17 cellular contexts compared by ENCODE assay signal in the genomic region with DNA sequence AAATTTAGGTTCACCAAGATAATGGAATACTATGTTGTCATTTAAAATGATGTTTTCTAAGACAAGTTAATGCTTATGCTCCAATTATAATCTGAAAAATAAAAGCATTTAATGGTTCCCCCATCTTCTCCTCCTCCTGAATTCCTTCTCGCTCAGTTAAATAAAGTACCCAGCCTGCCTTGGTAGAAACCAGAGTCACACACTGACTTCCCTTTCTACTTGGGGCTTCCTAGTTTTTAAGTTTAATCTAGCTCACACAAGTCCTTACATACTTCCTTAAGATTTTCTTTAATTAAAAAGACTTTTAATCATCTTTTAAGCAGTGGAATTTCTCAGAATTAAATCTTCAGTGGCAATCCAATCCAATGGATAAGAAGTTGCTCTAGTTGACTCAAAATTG. TPM values are rescaled to one million over a fixed set of nuclear protein-coding genes. Genes with fewer than 3 reads are reported as not detected.
A peak's percentile ranks its signal among the peaks of the same experiment; 100 is the strongest.
DNase-seq lines count a peak whose midpoint lies in the region; ATAC-seq and TF ChIP-seq lines count a peak whose summit lies in the region.
"Had no signal": no experiment of that assay in that cellular context is flagged by ENCODE, and none has a peak within 500 bp of the region (broad histone marks: within the 10 kb centered on the region; RNA-seq: fewer than 3 reads in every experiment).

No MANE protein-coding gene starts in this region.

- H3F3A ChIP-seq in PC-3 (ENCODE audit: low read length, unreplicated experiment) = peaks cover 5% of the 10 kb centered on the region

- intact Hi-C loops in PC-3 (cut with micrococcal nuclease) = loop anchor here (1.0 to 2.0 kb wide), 2 partner anchors 18 to 29 kb away; no protein-coding TSS in a partner anchor
- intact Hi-C loops in mammary epithelial cell (cut with micrococcal nuclease) = loop anchor here (1.0 to 2.0 kb wide), 3 partner anchors 15 to 33 kb away; partner anchors contain the start of gene CD58
- intact Hi-C loops in spleen (cut with DNase I; ENCODE audit: low total_unique reads) = no loop called here
- intact Hi-C loops in left ventricle myocardium inferior (cut with micrococcal nuclease) = no loop called here

- H3K9ac ChIP-seq in PC-3 (ENCODE audit: low read length) (peak overlapping the region; percentile 5), mammary epithelial cell (ENCODE audit: insufficient read depth, low read length) (no peak overlapping the region)

- no peak overlapping the region for H3K4me3 Mint-ChIP-seq in activated T-cell treated with anti-CD3 and anti-CD28 coated beads, Interleukin-2, amount 50 U/mL, for 24 hours
- no peak overlapping the region for H3K4me3 Mint-ChIP-seq in activated T-cell treated with anti-CD3 and anti-CD28 coated beads, Interleukin-2, amount 50 U/mL, for 4 hours

- in situ Hi-C loops in mammary epithelial cell (cut with MboI; ENCODE audit: low sequenced_read_pairs in 2 of 2) = no loop called here

- H3K4me1 ChIP-seq in PC-3 (ENCODE audit: insufficient read depth, low read length) (peaks cover 41% of the 10 kb centered on the region), mammary epithelial cell (ENCODE audit: insufficient read depth, low read length) (peaks cover 51% of the 10 kb centered on the region), spleen (peaks cover 0 to 52% (median 32%) of the 10 kb centered on the region in 6 donors), left ventricle myocardium inferior (peaks cover 25% of the 10 kb centered on the region)
- H3K4me1 ChIP-seq: HAP-1 had no signal

- H3K4me3 ChIP-seq in PC-3 (ENCODE audit: low read length) (no peak overlapping the region), mammary epithelial cell (replicated peaks in 1 of 3; ENCODE audit: insufficient read depth in 1 of 3, low read depth in 2 of 3, low read length in 3 of 3) (no peak overlapping the region), spleen (no peak overlapping the region), left ventricle myocardium inferior (no peak overlapping the region)
- H3K4me3 ChIP-seq: HAP-1, mucosa of descending colon, suprapubic skin had no signal

- no peaks in the 10 kb centered on the region for H3K9me2 ChIP-seq in PC-3 (replicated peaks; ENCODE audit: low read length)

- H3K27me3 ChIP-seq in PC-3 (ENCODE audit: low read length) (no peaks in the 10 kb centered on the region), mammary epithelial cell (ENCODE audit: insufficient read depth, low read length) (no peaks in the 10 kb centered on the region), spleen (replicated peaks in 1 of 7) (no peaks in the 10 kb centered on the region), left ventricle myocardium inferior (ENCODE audit: low read depth) (no peaks in the 10 kb centered on the region)
- H3K27me3 ChIP-seq: suprapubic skin had no signal

- DNase-seq in activated T-cell treated with anti-CD3 and anti-CD28 coated beads, Interleukin-2, amount 50 U/mL, for 24 hours = no peak
- no peak for DNase-seq in activated T-cell treated with anti-CD3 and anti-CD28 coated beads, Interleukin-2, amount 50 U/mL, for 4 hours
- DNase-seq in PC-3 (no peak), mammary epithelial cell (no peak), spleen (no peak), left ventricle myocardium inferior (no peak), ecto neural progenitor cell (ENCODE audit: low spot score) (no peak)
- DNase-seq: caudate nucleus, NCI-H187 treated with DMSO at 0.1 percent for 48 hours, retina, SHP77 treated with DMSO at 0.1 percent for 48 hours had no signal

- H3K27ac ChIP-seq in PC-3 (ENCODE audit: low read length) (peak overlapping the region; percentile 91), mammary epithelial cell (ENCODE audit: insufficient read depth, low read depth, low read length) (peak overlapping the region; percentile 69), spleen (peak overlapping the region in 6 of 8 donors; percentile 29 to 67 (median 48)), left ventricle myocardium inferior (replicated peaks) (no peak overlapping the region)
- H3K27ac ChIP-seq: C4-2B, suprapubic skin had no signal

- H3K27me3 Mint-ChIP-seq in activated T-cell treated with anti-CD3 and anti-CD28 coated beads, Interleukin-2, amount 50 U/mL, for 24 hours = no peaks in the 10 kb centered on the region
- no peaks in the 10 kb centered on the region for H3K27me3 Mint-ChIP-seq in activated T-cell treated with anti-CD3 and anti-CD28 coated beads, Interleukin-2, amount 50 U/mL, for 4 hours (ENCODE audit: low read depth)

- no TSS peak for BruUV-seq in PC-3 (replicated peaks; lab: Mats Ljungman, UMichigan)
- BruUV-seq in mammary epithelial cell (replicated peaks; lab: Mats Ljungman, UMichigan) = no TSS peak

- H3K9me3 Mint-ChIP-seq in activated T-cell treated with anti-CD3 and anti-CD28 coated beads, Interleukin-2, amount 50 U/mL, for 24 hours = peaks cover 3% of the 10 kb centered on the region
- H3K9me3 Mint-ChIP-seq in activated T-cell treated with anti-CD3 and anti-CD28 coated beads, Interleukin-2, amount 50 U/mL, for 4 hours = no peaks in the 10 kb centered on the region
- H3K9me3 Mint-ChIP-seq: T-helper 2 cell treated with Interferon-gamma antibody and Interleukin-4, amounts not matched to agents 5 μg/mL and 100 μg/mL, for 36 hours had no signal

- peak overlapping the region; percentile 29 for H3K4me2 ChIP-seq in PC-3 (ENCODE audit: low read length)
- H3K4me2 ChIP-seq in mammary epithelial cell (ENCODE audit: insufficient read depth, low read depth, low read length) = no peak overlapping the region

- peaks cover 82% of the 10 kb centered on the region for H3K36me3 Mint-ChIP-seq in activated T-cell treated with anti-CD3 and anti-CD28 coated beads, Interleukin-2, amount 50 U/mL, for 24 hours (ENCODE audit: low read depth)
- peaks cover 39% of the 10 kb centered on the region for H3K36me3 Mint-ChIP-seq in activated T-cell treated with anti-CD3 and anti-CD28 coated beads, Interleukin-2, amount 50 U/mL, for 4 hours (ENCODE audit: insufficient read depth)

- H2AFZ ChIP-seq in PC-3 (ENCODE audit: low read length) (no peak overlapping the region), mammary epithelial cell (ENCODE audit: low read depth, low read length) (no peak overlapping the region)

- 92% methylated on average over 1 of the region's 1 CpG for WGBS in mammary epithelial cell (ENCODE audit: low coverage, missing lambda C conversion rate)
- 45 to 75% (median 62%) methylated on average over 1 of the region's 1 CpG for WGBS in spleen, 5 donors

- TF ChIP-seq POLR2A in spleen (IDR thresholded peaks at IDR 0.05) = no peak

- POLR2A ChIA-PET in PC-3 (lab: Charles Lee; ENCODE audit: unreplicated experiment) = interaction anchor here (0.5 kb wide), 1 partner anchor 61 kb away, joined by 3 read pairs; no protein-coding TSS in a partner anchor

- H3K79me2 ChIP-seq in PC-3 (ENCODE audit: low read length) (peaks cover 5% of the 10 kb centered on the region; the same call in 1 of the 2 replicates), mammary epithelial cell (ENCODE audit: insufficient read depth, low read length) (no peaks in the 10 kb centered on the region)

- peaks cover 25% of the 10 kb centered on the region for H3K36me3 ChIP-seq in PC-3 (ENCODE audit: low read depth, low read length)
- H3K36me3 ChIP-seq in mammary epithelial cell (ENCODE audit: insufficient read depth, low read length) = peaks cover 6% of the 10 kb centered on the region
- H3K36me3 ChIP-seq in spleen = peaks cover 0 to 88% (median 36%) of the 10 kb centered on the region in 6 donors
- H3K36me3 ChIP-seq in left ventricle myocardium inferior = peaks cover 83% of the 10 kb centered on the region

- peaks cover 58% of the 10 kb centered on the region for H3K4me1 Mint-ChIP-seq in activated T-cell treated with anti-CD3 and anti-CD28 coated beads, Interleukin-2, amount 50 U/mL, for 24 hours (ENCODE audit: low read depth)
- peaks cover 51% of the 10 kb centered on the region for H3K4me1 Mint-ChIP-seq in activated T-cell treated with anti-CD3 and anti-CD28 coated beads, Interleukin-2, amount 50 U/mL, for 4 hours (ENCODE audit: low read depth)

- dilution Hi-C loops in mammary epithelial cell (cut with HindIII; ENCODE audit: low sequenced_read_pairs) = loop anchor here (5.0 kb wide), 1 partner anchor 51 kb away; no protein-coding TSS in a partner anchor

- H4K20me1 ChIP-seq in PC-3 (ENCODE audit: low read length) (no peaks in the 10 kb centered on the region), mammary epithelial cell (ENCODE audit: insufficient read depth, low read length) (no peaks in the 10 kb centered on the region)

- no peaks in the 10 kb centered on the region for H3K9me3 ChIP-seq in PC-3 (ENCODE audit: low read length)
- no peaks in the 10 kb centered on the region for H3K9me3 ChIP-seq in mammary epithelial cell (replicated peaks; ENCODE audit: insufficient read depth, low read length)
- no peaks in the 10 kb centered on the region for H3K9me3 ChIP-seq in spleen
- H3K9me3 ChIP-seq in left ventricle myocardium inferior (replicated peaks) = no peaks in the 10 kb centered on the region
- H3K9me3 ChIP-seq: HAP-1, mucosa of descending colon, suprapubic skin had no signal

- H3K27ac Mint-ChIP-seq in activated T-cell treated with anti-CD3 and anti-CD28 coated beads, Interleukin-2, amount 50 U/mL, for 24 hours = peak overlapping the region; percentile 45

- no peak for ATAC-seq in activated T-cell treated with anti-CD3 and anti-CD28 coated beads, Interleukin-2, amount 50 U/mL, for 4 hours
- ATAC-seq in PC-3 = no peak
- ATAC-seq in HG02759 (IDR thresholded peaks at IDR 0.05; ENCODE audit: unreplicated experiment) = no peak

- CTCF ChIA-PET in PC-3 (lab: Charles Lee) = interaction anchor here (0.6 kb wide), 1 partner anchor 15 kb away, joined by 3 read pairs; no protein-coding TSS in a partner anchor
- CTCF ChIA-PET in mammary epithelial cell (lab: Charles Lee; ENCODE audit: low non-redundant PET) = interaction anchor here (0.7 kb wide), 1 partner anchor 39 kb away, joined by 3 read pairs; no protein-coding TSS in a partner anchor

- TF ChIP-seq CTCF in PC-3 (conservative IDR thresholded peaks at IDR 0.05; ENCODE audit: low read depth, low read length) (no peak), mammary epithelial cell (conservative IDR thresholded peaks at IDR 0.05 in 1 of 2, IDR thresholded peaks at IDR 0.05 in 1 of 2; ENCODE audit: extremely low read depth in 1 of 2, insufficient read depth in 1 of 2, low read depth in 1 of 2, low read length in 2 of 2) (no peak), spleen (IDR thresholded peaks at IDR 0.05 in 8 of 11, conservative IDR thresholded peaks at IDR 0.05 in 3 of 11) (no peak), left ventricle myocardium inferior (IDR thresholded peaks at IDR 0.05; ENCODE audit: borderline replicate concordance) (no peak)

RNA-seq across cellular contexts. Expression of gene CD58, which starts 32.9 kb away (rescaled TPM):
- total RNA-seq in activated T-cell treated with anti-CD3 and anti-CD28 coated beads, Interleukin-2, amount 50 U/mL, for 4 hours = 10 to 100 TPM in 1 of 3 donors, 1 to 10 TPM in 2; 8.6 to 15.0 (median 9.4) TPM
- 15.2 and 26.9 TPM in 2 replicates for total RNA-seq in PC-3 (2014; rRNA removed)
- total RNA-seq in mammary epithelial cell = 10 to 100 TPM; 22.5 to 43.2 TPM
- 25.8 TPM for polyA plus RNA-seq in mammary epithelial cell
- polyA minus RNA-seq in mammary epithelial cell = 2.3 TPM
- total RNA-seq in spleen = 10 to 100 TPM; 25.5 to 52.1 (median 36.2) TPM
- polyA plus RNA-seq in spleen = 10 to 100 TPM in 2 of 3 donors, 1 to 10 TPM in 1; 9.7 to 17.2 (median 17.0) TPM
- 32.2 TPM for total RNA-seq in left ventricle myocardium inferior

Comparison
In these comparisons a context has a peak if more than half of its experiments do, and no peak if none do; other contexts are left out.
1. intact Hi-C loops: an anchor here in PC-3 (1.0 to 2.0 kb wide) and mammary epithelial cell (1.0 to 2.0 kb wide); none called in spleen and left ventricle myocardium inferior.